20 cellular contexts compared by ENCODE assay signal in genomic region chr4:168805341-168805740, GRCh38.
DNase-seq lines count a peak whose midpoint lies in the region; TF ChIP-seq lines count a peak whose summit lies in the region.
"Had no signal": no experiment of that assay in that cellular context is flagged by ENCODE, and none has a peak within 500 bp of the region (broad histone marks: within the 10 kb centered on the region; RNA-seq: fewer than 3 reads in every experiment).

No MANE protein-coding gene starts in this region.

- H3K27ac ChIP-seq in H9 (ENCODE audit: insufficient read length, low read depth, low read length): no peak overlapping the region
- H3K27ac ChIP-seq in SJSA1: peak overlapping the region; percentile 1; the same call in 1 of the 2 replicates
- H3K27ac ChIP-seq in neural progenitor cell: peak overlapping the region; percentile 45
- H3K27ac ChIP-seq in sigmoid colon: peak overlapping the region in 1 of 4 donors; percentile 17
- H3K27ac ChIP-seq: A549, BLaER1, PC-9 had no signal

- H3K36me3 Mint-ChIP-seq in H9 (ENCODE audit: insufficient read depth in 1 of 3, low read depth in 3 of 3) (peaks cover 0 to 5% (median 4%) of the 10 kb centered on the region in 3 experiments; a peak in 1 of 7 replicates), neural progenitor cell (peaks cover 18% of the 10 kb centered on the region)
- H3K36me3 Mint-ChIP-seq: CD4-positive, alpha-beta memory T cell had no signal

- no peak overlapping the region for H3K4ac ChIP-seq in H9 (ENCODE audit: low read depth, low read length)

- H2BK20ac ChIP-seq in H9 (ENCODE audit: low read depth, low read length, poor library complexity, severe bottlenecking): no peak overlapping the region

- H3K9me3 Mint-ChIP-seq in H9 (no peaks in the 10 kb centered on the region), neural progenitor cell (peaks cover 2% of the 10 kb centered on the region)

- H3K9me3 ChIP-seq in H9 (ENCODE audit: control insufficient read depth, low read depth, low read length): no peaks in the 10 kb centered on the region
- H3K9me3 ChIP-seq in SJSA1 (replicated peaks): no peaks in the 10 kb centered on the region
- no peaks in the 10 kb centered on the region for H3K9me3 ChIP-seq in neural progenitor cell (ENCODE audit: low read depth)
- no peaks in the 10 kb centered on the region for H3K9me3 ChIP-seq in sigmoid colon
- H3K9me3 ChIP-seq: A549, BLaER1 had no signal

- no peak overlapping the region for H3K56ac ChIP-seq in H9 (ENCODE audit: insufficient read length, low read depth, low read length)

- H3K36me3 ChIP-seq in SJSA1 (peaks cover 3% of the 10 kb centered on the region; the same call in 1 of the 2 replicates), neural progenitor cell (no peaks in the 10 kb centered on the region), sigmoid colon (no peaks in the 10 kb centered on the region)
- H3K36me3 ChIP-seq: BLaER1 had no signal

- no peak overlapping the region for H3K9ac ChIP-seq in H9 (ENCODE audit: extremely low read depth, insufficient read length, low read length)
- no peak overlapping the region for H3K9ac ChIP-seq in neural progenitor cell
- H3K9ac ChIP-seq: BLaER1 had no signal

- H3K27me3 Mint-ChIP-seq in H9 (ENCODE audit: low read depth): no peaks in the 10 kb centered on the region
- no peaks in the 10 kb centered on the region for H3K27me3 Mint-ChIP-seq in neural progenitor cell (ENCODE audit: insufficient read depth, low read depth)

- H2BK15ac ChIP-seq in H9 (ENCODE audit: low read depth, low read length): no peak overlapping the region

- H3K79me2 ChIP-seq in H9 (ENCODE audit: insufficient read depth, low read length) (no peaks in the 10 kb centered on the region; the same call in 1 of the 2 replicates), neural progenitor cell (ENCODE audit: low read depth) (no peaks in the 10 kb centered on the region)

- H3K4me1 ChIP-seq in H9 (ENCODE audit: insufficient read depth, low read length) (0 out of 2 replicates have a peak, but pooled peaks cover 2% of the 10 kb centered on the region), SJSA1 (replicated peaks) (peaks cover 30% of the 10 kb centered on the region), neural progenitor cell (peaks cover 10% of the 10 kb centered on the region), sigmoid colon (peaks cover 0 to 25% (median 17%) of the 10 kb centered on the region in 4 donors)
- H3K4me1 ChIP-seq: BLaER1 had no signal

- H3K23me2 ChIP-seq in H9 (ENCODE audit: insufficient read length, low read depth, low read length, poor library complexity, severe bottlenecking): no peaks in the 10 kb centered on the region

- H3T11ph ChIP-seq in H9 (ENCODE audit: low read length): peak overlapping the region; percentile 36

- no peak overlapping the region for H3K14ac ChIP-seq in H9 (ENCODE audit: insufficient read depth, low read length)

- intact Hi-C loops in sigmoid colon (cut with DNase I): no loop called here

- H3K27me3 ChIP-seq in H9 (ENCODE audit: insufficient read depth, low read length): no peaks in the 10 kb centered on the region
- no peaks in the 10 kb centered on the region for H3K27me3 ChIP-seq in SJSA1 (replicated peaks)
- H3K27me3 ChIP-seq in neural progenitor cell: no peaks in the 10 kb centered on the region
- H3K27me3 ChIP-seq in sigmoid colon: no peaks in the 10 kb centered on the region
- H3K27me3 ChIP-seq: BLaER1 had no signal

- H2BK12ac ChIP-seq in H9 (ENCODE audit: insufficient read length, low read depth, low read length): no peak overlapping the region

- H3K27ac Mint-ChIP-seq in H9 (peak overlapping the region in 2 of 3 experiments; percentile 83 to 91; a peak in 2 of 7 replicates), neural progenitor cell (peak overlapping the region; percentile 95)
- H3K27ac Mint-ChIP-seq: CD4-positive, alpha-beta memory T cell had no signal

- TF ChIP-seq POLR2A in sigmoid colon (IDR thresholded peaks at IDR 0.05): no peak

- no peak overlapping the region for H3K18ac ChIP-seq in H9 (ENCODE audit: insufficient read length, low read depth, low read length)

- TF ChIP-seq CTCF in H9 (conservative IDR thresholded peaks at IDR 0.05): no peak
- no peak for TF ChIP-seq CTCF in neural progenitor cell (IDR thresholded peaks at IDR 0.05)
- no peak for TF ChIP-seq CTCF in sigmoid colon (IDR thresholded peaks at IDR 0.05)

- H2AFZ ChIP-seq in H9 (ENCODE audit: low read length): peak overlapping the region; percentile 22
- no peak overlapping the region for H2AFZ ChIP-seq in neural progenitor cell (replicated peaks)
- H2AFZ ChIP-seq: PC-9 had no signal

- peak overlapping the region; percentile 46 for H2AK5ac ChIP-seq in H9 (ENCODE audit: insufficient read length, low read length)

- no peak overlapping the region for H3K4me3 Mint-ChIP-seq in H9
- H3K4me3 Mint-ChIP-seq in neural progenitor cell: no peak overlapping the region
- H3K4me3 Mint-ChIP-seq: CD4-positive, alpha-beta memory T cell had no signal

- H4K5ac ChIP-seq in H9 (ENCODE audit: insufficient read length, low read depth, low read length): no peak overlapping the region

- DNase-seq in H9 (no peak), SJSA1 (ENCODE audit: low read depth in 1 of 2, low spot score in 2 of 2) (no peak), fibroblast of gingiva (ENCODE audit: low read depth) (peak; percentile 19), neural progenitor cell (ENCODE audit: low spot score) (no peak), occipital lobe (lab: John Stamatoyannopoulos, UW) (no peak), sigmoid colon (no peak), ureter (ENCODE audit: low spot score) (no peak), NCI-H1048 (lab: John Stamatoyannopoulos, UW) (no peak)
- DNase-seq: Calu3; CD4-positive, alpha-beta memory T cell; GOT3; KG1; MV-4-11; NCI-H1417 treated with DMSO at 0.1 percent for 48 hours; NCI-H1930; NCI-H345; NCI-H524 treated with DMSO at 0.1 percent for 48 hours; PC-9 had no signal

- no peak overlapping the region for H3K4me3 ChIP-seq in SJSA1
- H3K4me3 ChIP-seq in neural progenitor cell: no peak overlapping the region
- H3K4me3 ChIP-seq in sigmoid colon: no peak overlapping the region
- H3K4me3 ChIP-seq: A549, BLaER1, PC-9 had no signal

- H3K23ac ChIP-seq in H9 (ENCODE audit: insufficient read length, low read depth, low read length): no peak overlapping the region

- no peak overlapping the region for H2BK5ac ChIP-seq in H9 (ENCODE audit: insufficient read length, low read length)

- no peaks in the 10 kb centered on the region for H3K79me1 ChIP-seq in H9 (ENCODE audit: insufficient read depth, low read depth, low read length, poor library complexity, severe bottlenecking)

- H4K8ac ChIP-seq in H9 (replicated peaks; ENCODE audit: insufficient read length, low read depth, low read length): no peak overlapping the region

- H2BK120ac ChIP-seq in H9 (ENCODE audit: low read depth, low read length, poor library complexity, severe bottlenecking): no peak overlapping the region

- peaks cover 13% of the 10 kb centered on the region for H3F3A ChIP-seq in neural progenitor cell (ENCODE audit: low read depth)

- no peak overlapping the region for H4K91ac ChIP-seq in H9 (ENCODE audit: insufficient read length, low read depth, low read length)

- H3K4me2 ChIP-seq in H9 (ENCODE audit: insufficient read depth, insufficient read length, low read length) (no peak overlapping the region), neural progenitor cell (no peak overlapping the region)
- H3K4me2 ChIP-seq: A549, BLaER1, PC-9 had no signal

- H3K4me1 Mint-ChIP-seq in H9: peaks cover 26 to 29% of the 10 kb centered on the region in 2 experiments
- H3K4me1 Mint-ChIP-seq in neural progenitor cell: peaks cover 29% of the 10 kb centered on the region

- no CpG with 5 or more reads among the region's 5 CpGs for WGBS in H9 (ENCODE audit: extremely low coverage, insufficient read length, low lambda C conversion rate)
- WGBS in sigmoid colon, 2 donors: 87 to 88% methylated on average over 5 of the region's 5 CpGs

- H4K20me1 ChIP-seq in H9 (ENCODE audit: control insufficient read depth, insufficient read depth, insufficient read length) (no peaks in the 10 kb centered on the region), neural progenitor cell (ENCODE audit: low read depth) (no peaks in the 10 kb centered on the region)
- H4K20me1 ChIP-seq: BLaER1 had no signal

- TF ChIP-seq EP300 in sigmoid colon (IDR thresholded peaks at IDR 0.05): no peak
